2 cellular contexts compared by ENCODE assay signal in the genomic region with DNA sequence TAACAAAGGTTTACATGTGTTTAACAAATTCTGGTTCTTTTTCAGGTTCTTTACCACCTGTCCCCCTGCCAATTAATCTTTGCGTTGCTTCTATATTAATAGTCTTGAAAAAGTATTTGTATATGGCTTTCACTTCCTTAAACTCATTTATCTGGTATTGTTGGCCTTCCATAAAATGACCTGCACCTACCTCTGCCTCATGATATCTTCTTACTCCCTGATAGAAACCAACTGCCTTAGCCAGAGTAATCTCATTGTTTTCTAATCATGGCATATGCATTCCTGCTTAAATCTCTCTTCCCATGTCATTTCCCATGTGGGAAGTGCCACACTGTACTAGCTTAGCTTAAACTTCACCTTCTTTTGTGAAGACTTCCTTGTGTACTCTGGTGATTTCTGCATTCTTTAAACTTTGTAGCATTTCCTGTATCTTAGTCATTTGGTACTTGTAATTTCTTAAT.
TF ChIP-seq lines count a peak whose summit lies in the region.

No MANE protein-coding gene starts in this region.

TF ChIP-seq in SK-N-SH treated with all-trans-retinoic acid at 6 μM for 48 hours, 23 proteins besides CTCF, POLR2A, EP300 and RAD21 (continued from another document):
- TF ChIP-seq TSHZ2 (CRISPR knock-in tag; IDR thresholded peaks at IDR 0.05), result no peak
- TF ChIP-seq, protein P1, sequence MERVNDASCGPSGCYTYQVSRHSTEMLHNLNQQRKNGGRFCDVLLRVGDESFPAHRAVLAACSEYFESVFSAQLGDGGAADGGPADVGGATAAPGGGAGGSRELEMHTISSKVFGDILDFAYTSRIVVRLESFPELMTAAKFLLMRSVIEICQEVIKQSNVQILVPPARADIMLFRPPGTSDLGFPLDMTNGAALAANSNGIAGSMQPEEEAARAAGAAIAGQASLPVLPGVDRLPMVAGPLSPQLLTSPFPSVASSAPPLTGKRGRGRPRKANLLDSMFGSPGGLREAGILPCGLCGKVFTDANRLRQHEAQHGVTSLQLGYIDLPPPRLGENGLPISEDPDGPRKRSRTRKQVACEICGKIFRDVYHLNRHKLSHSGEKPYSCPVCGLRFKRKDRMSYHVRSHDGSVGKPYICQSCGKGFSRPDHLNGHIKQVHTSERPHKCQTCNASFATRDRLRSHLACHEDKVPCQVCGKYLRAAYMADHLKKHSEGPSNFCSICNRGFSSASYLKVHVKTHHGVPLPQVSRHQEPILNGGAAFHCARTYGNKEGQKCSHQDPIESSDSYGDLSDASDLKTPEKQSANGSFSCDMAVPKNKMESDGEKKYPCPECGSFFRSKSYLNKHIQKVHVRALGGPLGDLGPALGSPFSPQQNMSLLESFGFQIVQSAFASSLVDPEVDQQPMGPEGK (CRISPR knock-in tag; IDR thresholded peaks at IDR 0.05; ENCODE audit: borderline replicate concordance), result no peak
- TF ChIP-seq ARNTL (CRISPR knock-in tag; IDR thresholded peaks at IDR 0.05; ENCODE audit: borderline replicate concordance, low read depth), result no peak
- no peak for TF ChIP-seq POU6F1 (CRISPR knock-in tag; IDR thresholded peaks at IDR 0.05; ENCODE audit: borderline replicate concordance, low read depth)
- no peak for TF ChIP-seq OSR1 (CRISPR knock-in tag; IDR thresholded peaks at IDR 0.05)
- no peak for TF ChIP-seq CREB5 (CRISPR knock-in tag; IDR thresholded peaks at IDR 0.05; ENCODE audit: low read depth)
- no peak for TF ChIP-seq ZNF565 (CRISPR knock-in tag; conservative IDR thresholded peaks at IDR 0.05; ENCODE audit: low read depth)
- TF ChIP-seq ZFP3 (CRISPR knock-in tag; IDR thresholded peaks at IDR 0.05), result no peak

TF ChIP-seq in SK-N-SH, 30 proteins besides CTCF, POLR2A, EP300 and RAD21 (continued from another document):
- TF ChIP-seq, protein P2, sequence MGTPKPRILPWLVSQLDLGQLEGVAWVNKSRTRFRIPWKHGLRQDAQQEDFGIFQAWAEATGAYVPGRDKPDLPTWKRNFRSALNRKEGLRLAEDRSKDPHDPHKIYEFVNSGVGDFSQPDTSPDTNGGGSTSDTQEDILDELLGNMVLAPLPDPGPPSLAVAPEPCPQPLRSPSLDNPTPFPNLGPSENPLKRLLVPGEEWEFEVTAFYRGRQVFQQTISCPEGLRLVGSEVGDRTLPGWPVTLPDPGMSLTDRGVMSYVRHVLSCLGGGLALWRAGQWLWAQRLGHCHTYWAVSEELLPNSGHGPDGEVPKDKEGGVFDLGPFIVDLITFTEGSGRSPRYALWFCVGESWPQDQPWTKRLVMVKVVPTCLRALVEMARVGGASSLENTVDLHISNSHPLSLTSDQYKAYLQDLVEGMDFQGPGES (IDR thresholded peaks at IDR 0.05; ENCODE audit: low read depth, low read length), result no peak
- TF ChIP-seq SIN3A (IDR thresholded peaks at IDR 0.05; ENCODE audit: borderline replicate concordance, low read depth, low read length) (no peak), FOXJ3 (CRISPR knock-in tag; IDR thresholded peaks at IDR 0.05) (no peak), POLR2AphosphoS5 (IDR thresholded peaks at IDR 0.05; ENCODE audit: low read depth, low read length) (no peak), TAF1 (IDR thresholded peaks at IDR 0.05; ENCODE audit: borderline replicate concordance, low read depth, low read length) (no peak), RCOR1 (IDR thresholded peaks at IDR 0.05; ENCODE audit: low read length) (no peak), PBX3 (IDR thresholded peaks at IDR 0.05) (no peak), TCF12 (IDR thresholded peaks at IDR 0.05) (no peak)
- TF ChIP-seq, protein P3, sequence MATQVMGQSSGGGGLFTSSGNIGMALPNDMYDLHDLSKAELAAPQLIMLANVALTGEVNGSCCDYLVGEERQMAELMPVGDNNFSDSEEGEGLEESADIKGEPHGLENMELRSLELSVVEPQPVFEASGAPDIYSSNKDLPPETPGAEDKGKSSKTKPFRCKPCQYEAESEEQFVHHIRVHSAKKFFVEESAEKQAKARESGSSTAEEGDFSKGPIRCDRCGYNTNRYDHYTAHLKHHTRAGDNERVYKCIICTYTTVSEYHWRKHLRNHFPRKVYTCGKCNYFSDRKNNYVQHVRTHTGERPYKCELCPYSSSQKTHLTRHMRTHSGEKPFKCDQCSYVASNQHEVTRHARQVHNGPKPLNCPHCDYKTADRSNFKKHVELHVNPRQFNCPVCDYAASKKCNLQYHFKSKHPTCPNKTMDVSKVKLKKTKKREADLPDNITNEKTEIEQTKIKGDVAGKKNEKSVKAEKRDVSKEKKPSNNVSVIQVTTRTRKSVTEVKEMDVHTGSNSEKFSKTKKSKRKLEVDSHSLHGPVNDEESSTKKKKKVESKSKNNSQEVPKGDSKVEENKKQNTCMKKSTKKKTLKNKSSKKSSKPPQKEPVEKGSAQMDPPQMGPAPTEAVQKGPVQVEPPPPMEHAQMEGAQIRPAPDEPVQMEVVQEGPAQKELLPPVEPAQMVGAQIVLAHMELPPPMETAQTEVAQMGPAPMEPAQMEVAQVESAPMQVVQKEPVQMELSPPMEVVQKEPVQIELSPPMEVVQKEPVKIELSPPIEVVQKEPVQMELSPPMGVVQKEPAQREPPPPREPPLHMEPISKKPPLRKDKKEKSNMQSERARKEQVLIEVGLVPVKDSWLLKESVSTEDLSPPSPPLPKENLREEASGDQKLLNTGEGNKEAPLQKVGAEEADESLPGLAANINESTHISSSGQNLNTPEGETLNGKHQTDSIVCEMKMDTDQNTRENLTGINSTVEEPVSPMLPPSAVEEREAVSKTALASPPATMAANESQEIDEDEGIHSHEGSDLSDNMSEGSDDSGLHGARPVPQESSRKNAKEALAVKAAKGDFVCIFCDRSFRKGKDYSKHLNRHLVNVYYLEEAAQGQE (IDR thresholded peaks at IDR 0.05; ENCODE audit: low read depth, low read length), result no peak
